3 cellular contexts compared by ENCODE assay signal in the genomic region with DNA sequence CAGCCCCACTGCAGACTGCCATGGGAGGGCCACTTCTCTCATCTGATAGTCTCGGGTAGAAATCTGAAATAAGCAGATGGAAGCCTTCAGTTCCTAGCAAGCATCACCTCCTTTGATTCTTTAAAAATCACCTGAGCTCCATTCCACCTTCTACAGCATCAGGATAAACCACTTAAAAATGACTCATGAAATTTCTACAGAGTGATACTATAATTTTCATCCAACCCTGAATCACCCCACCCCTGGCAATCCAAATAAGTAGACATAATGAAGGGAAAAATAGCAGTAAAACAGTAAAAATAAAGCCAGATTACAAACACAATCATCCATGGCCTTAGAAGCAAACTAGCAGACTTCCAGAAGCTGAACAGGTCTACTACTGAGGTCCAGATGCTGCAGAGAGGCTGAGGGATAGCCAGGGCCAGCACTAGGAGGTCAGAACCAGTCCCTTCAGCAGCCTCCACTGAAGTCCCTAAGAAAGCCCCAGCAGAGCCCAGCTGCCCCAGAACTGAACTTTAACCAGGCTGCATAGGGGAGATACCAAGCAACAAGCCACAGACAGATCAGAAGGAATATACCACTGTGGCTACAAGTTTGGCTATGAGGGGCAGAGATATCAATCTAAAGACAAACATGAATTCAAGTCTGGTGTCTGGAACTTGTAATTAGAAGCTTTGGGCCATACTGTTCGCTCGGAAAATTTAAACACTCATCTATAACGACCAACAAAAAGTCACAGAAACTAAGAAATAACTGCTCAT.
TF ChIP-seq lines count a peak whose summit lies in the region.

No MANE protein-coding gene starts in this region.

TF ChIP-seq in A549, 52 proteins besides CTCF, POLR2A, EP300 and RAD21:
- TF ChIP-seq CBX2 (IDR thresholded peaks at IDR 0.05; ENCODE audit: borderline replicate concordance, low read depth) = no peak
- TF ChIP-seq TFCP2L1 (CRISPR knock-in tag; IDR thresholded peaks at IDR 0.05) = no peak
- TF ChIP-seq, protein P1, sequence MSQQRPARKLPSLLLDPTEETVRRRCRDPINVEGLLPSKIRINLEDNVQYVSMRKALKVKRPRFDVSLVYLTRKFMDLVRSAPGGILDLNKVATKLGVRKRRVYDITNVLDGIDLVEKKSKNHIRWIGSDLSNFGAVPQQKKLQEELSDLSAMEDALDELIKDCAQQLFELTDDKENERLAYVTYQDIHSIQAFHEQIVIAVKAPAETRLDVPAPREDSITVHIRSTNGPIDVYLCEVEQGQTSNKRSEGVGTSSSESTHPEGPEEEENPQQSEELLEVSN (IDR thresholded peaks at IDR 0.05; ENCODE audit: borderline replicate concordance, low read depth) = no peak
- no peak for TF ChIP-seq ZSCAN20 (CRISPR knock-in tag; IDR thresholded peaks at IDR 0.05)
- TF ChIP-seq, protein P2, sequence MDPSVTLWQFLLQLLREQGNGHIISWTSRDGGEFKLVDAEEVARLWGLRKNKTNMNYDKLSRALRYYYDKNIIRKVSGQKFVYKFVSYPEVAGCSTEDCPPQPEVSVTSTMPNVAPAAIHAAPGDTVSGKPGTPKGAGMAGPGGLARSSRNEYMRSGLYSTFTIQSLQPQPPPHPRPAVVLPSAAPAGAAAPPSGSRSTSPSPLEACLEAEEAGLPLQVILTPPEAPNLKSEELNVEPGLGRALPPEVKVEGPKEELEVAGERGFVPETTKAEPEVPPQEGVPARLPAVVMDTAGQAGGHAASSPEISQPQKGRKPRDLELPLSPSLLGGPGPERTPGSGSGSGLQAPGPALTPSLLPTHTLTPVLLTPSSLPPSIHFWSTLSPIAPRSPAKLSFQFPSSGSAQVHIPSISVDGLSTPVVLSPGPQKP (IDR thresholded peaks at IDR 0.05; ENCODE audit: low read depth, low read length) = no peak
- TF ChIP-seq POLR2AphosphoS2 (conservative IDR thresholded peaks at IDR 0.05; ENCODE audit: low read length) = no peak
- TF ChIP-seq, protein P3, sequence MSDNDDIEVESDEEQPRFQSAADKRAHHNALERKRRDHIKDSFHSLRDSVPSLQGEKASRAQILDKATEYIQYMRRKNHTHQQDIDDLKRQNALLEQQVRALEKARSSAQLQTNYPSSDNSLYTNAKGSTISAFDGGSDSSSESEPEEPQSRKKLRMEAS (IDR thresholded peaks at IDR 0.05) = no peak
- no peak for TF ChIP-seq NPAS2 (CRISPR knock-in tag; IDR thresholded peaks at IDR 0.05; ENCODE audit: borderline replicate concordance)
- TF ChIP-seq, protein P4, sequence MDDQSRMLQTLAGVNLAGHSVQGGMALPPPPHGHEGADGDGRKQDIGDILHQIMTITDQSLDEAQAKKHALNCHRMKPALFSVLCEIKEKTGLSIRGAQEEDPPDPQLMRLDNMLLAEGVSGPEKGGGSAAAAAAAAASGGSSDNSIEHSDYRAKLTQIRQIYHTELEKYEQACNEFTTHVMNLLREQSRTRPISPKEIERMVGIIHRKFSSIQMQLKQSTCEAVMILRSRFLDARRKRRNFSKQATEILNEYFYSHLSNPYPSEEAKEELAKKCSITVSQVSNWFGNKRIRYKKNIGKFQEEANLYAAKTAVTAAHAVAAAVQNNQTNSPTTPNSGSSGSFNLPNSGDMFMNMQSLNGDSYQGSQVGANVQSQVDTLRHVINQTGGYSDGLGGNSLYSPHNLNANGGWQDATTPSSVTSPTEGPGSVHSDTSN (IDR thresholded peaks at IDR 0.05) = no peak

TF ChIP-seq in GM23338, 12 proteins besides CTCF, POLR2A, EP300 and RAD21 (continues in another document):
- TF ChIP-seq, protein P5, sequence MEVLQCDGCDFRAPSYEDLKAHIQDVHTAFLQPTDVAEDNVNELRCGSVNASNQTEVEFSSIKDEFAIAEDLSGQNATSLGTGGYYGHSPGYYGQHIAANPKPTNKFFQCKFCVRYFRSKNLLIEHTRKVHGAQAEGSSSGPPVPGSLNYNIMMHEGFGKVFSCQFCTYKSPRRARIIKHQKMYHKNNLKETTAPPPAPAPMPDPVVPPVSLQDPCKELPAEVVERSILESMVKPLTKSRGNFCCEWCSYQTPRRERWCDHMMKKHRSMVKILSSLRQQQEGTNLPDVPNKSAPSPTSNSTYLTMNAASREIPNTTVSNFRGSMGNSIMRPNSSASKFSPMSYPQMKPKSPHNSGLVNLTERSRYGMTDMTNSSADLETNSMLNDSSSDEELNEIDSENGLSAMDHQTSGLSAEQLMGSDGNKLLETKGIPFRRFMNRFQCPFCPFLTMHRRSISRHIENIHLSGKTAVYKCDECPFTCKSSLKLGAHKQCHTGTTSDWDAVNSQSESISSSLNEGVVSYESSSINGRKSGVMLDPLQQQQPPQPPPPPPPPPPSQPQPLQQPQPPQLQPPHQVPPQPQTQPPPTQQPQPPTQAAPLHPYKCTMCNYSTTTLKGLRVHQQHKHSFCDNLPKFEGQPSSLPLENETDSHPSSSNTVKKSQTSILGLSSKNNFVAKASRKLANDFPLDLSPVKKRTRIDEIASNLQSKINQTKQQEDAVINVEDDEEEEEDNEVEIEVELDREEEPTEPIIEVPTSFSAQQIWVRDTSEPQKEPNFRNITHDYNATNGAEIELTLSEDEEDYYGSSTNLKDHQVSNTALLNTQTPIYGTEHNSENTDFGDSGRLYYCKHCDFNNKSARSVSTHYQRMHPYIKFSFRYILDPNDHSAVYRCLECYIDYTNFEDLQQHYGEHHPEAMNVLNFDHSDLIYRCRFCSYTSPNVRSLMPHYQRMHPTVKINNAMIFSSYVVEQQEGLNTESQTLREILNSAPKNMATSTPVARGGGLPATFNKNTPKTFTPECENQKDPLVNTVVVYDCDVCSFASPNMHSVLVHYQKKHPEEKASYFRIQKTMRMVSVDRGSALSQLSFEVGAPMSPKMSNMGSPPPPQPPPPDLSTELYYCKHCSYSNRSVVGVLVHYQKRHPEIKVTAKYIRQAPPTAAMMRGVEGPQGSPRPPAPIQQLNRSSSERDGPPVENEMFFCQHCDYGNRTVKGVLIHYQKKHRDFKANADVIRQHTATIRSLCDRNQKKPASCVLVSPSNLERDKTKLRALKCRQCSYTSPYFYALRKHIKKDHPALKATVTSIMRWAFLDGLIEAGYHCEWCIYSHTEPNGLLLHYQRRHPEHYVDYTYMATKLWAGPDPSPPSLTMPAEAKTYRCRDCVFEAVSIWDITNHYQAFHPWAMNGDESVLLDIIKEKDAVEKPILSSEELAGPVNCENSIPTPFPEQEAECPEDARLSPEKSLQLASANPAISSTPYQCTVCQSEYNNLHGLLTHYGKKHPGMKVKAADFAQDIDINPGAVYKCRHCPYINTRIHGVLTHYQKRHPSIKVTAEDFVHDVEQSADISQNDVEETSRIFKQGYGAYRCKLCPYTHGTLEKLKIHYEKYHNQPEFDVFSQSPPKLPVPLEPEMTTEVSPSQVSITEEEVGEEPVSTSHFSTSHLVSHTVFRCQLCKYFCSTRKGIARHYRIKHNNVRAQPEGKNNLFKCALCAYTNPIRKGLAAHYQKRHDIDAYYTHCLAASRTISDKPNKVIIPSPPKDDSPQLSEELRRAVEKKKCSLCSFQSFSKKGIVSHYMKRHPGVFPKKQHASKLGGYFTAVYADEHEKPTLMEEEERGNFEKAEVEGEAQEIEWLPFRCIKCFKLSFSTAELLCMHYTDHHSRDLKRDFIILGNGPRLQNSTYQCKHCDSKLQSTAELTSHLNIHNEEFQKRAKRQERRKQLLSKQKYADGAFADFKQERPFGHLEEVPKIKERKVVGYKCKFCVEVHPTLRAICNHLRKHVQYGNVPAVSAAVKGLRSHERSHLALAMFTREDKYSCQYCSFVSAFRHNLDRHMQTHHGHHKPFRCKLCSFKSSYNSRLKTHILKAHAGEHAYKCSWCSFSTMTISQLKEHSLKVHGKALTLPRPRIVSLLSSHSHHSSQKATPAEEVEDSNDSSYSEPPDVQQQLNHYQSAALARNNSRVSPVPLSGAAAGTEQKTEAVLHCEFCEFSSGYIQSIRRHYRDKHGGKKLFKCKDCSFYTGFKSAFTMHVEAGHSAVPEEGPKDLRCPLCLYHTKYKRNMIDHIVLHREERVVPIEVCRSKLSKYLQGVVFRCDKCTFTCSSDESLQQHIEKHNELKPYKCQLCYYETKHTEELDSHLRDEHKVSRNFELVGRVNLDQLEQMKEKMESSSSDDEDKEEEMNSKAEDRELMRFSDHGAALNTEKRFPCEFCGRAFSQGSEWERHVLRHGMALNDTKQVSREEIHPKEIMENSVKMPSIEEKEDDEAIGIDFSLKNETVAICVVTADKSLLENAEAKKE (CRISPR knock-in tag; IDR thresholded peaks at IDR 0.05) = no peak
- TF ChIP-seq, protein P6, sequence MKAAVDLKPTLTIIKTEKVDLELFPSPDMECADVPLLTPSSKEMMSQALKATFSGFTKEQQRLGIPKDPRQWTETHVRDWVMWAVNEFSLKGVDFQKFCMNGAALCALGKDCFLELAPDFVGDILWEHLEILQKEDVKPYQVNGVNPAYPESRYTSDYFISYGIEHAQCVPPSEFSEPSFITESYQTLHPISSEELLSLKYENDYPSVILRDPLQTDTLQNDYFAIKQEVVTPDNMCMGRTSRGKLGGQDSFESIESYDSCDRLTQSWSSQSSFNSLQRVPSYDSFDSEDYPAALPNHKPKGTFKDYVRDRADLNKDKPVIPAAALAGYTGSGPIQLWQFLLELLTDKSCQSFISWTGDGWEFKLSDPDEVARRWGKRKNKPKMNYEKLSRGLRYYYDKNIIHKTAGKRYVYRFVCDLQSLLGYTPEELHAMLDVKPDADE (IDR thresholded peaks at IDR 0.05) = no peak
- TF ChIP-seq STAT1 (IDR thresholded peaks at IDR 0.05; ENCODE audit: unreplicated experiment) (no peak), EZH2phosphoT487 (IDR thresholded peaks at IDR 0.05; ENCODE audit: unreplicated experiment) (no peak)

TF ChIP-seq in HepG2, 621 proteins besides CTCF, POLR2A, EP300 and RAD21:
- TF ChIP-seq, protein P7, sequence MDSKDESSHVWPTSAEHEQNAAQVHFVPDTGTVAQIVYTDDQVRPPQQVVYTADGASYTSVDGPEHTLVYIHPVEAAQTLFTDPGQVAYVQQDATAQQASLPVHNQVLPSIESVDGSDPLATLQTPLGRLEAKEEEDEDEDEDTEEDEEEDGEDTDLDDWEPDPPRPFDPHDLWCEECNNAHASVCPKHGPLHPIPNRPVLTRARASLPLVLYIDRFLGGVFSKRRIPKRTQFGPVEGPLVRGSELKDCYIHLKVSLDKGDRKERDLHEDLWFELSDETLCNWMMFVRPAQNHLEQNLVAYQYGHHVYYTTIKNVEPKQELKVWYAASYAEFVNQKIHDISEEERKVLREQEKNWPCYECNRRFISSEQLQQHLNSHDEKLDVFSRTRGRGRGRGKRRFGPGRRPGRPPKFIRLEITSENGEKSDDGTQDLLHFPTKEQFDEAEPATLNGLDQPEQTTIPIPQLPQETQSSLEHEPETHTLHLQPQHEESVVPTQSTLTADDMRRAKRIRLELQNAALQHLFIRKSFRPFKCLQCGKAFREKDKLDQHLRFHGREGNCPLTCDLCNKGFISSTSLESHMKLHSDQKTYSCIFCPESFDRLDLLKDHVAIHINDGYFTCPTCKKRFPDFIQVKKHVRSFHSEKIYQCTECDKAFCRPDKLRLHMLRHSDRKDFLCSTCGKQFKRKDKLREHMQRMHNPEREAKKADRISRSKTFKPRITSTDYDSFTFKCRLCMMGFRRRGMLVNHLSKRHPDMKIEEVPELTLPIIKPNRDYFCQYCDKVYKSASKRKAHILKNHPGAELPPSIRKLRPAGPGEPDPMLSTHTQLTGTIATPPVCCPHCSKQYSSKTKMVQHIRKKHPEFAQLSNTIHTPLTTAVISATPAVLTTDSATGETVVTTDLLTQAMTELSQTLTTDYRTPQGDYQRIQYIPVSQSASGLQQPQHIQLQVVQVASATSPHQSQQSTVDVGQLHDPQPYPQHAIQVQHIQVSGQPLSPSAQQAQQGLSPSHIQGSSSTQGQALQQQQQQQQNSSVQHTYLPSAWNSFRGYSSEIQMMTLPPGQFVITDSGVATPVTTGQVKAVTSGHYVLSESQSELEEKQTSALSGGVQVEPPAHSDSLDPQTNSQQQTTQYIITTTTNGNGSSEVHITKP (CRISPR knock-in tag; IDR thresholded peaks at IDR 0.05; ENCODE audit: low read depth) = peak; percentile 81
- TF ChIP-seq, protein P8, sequence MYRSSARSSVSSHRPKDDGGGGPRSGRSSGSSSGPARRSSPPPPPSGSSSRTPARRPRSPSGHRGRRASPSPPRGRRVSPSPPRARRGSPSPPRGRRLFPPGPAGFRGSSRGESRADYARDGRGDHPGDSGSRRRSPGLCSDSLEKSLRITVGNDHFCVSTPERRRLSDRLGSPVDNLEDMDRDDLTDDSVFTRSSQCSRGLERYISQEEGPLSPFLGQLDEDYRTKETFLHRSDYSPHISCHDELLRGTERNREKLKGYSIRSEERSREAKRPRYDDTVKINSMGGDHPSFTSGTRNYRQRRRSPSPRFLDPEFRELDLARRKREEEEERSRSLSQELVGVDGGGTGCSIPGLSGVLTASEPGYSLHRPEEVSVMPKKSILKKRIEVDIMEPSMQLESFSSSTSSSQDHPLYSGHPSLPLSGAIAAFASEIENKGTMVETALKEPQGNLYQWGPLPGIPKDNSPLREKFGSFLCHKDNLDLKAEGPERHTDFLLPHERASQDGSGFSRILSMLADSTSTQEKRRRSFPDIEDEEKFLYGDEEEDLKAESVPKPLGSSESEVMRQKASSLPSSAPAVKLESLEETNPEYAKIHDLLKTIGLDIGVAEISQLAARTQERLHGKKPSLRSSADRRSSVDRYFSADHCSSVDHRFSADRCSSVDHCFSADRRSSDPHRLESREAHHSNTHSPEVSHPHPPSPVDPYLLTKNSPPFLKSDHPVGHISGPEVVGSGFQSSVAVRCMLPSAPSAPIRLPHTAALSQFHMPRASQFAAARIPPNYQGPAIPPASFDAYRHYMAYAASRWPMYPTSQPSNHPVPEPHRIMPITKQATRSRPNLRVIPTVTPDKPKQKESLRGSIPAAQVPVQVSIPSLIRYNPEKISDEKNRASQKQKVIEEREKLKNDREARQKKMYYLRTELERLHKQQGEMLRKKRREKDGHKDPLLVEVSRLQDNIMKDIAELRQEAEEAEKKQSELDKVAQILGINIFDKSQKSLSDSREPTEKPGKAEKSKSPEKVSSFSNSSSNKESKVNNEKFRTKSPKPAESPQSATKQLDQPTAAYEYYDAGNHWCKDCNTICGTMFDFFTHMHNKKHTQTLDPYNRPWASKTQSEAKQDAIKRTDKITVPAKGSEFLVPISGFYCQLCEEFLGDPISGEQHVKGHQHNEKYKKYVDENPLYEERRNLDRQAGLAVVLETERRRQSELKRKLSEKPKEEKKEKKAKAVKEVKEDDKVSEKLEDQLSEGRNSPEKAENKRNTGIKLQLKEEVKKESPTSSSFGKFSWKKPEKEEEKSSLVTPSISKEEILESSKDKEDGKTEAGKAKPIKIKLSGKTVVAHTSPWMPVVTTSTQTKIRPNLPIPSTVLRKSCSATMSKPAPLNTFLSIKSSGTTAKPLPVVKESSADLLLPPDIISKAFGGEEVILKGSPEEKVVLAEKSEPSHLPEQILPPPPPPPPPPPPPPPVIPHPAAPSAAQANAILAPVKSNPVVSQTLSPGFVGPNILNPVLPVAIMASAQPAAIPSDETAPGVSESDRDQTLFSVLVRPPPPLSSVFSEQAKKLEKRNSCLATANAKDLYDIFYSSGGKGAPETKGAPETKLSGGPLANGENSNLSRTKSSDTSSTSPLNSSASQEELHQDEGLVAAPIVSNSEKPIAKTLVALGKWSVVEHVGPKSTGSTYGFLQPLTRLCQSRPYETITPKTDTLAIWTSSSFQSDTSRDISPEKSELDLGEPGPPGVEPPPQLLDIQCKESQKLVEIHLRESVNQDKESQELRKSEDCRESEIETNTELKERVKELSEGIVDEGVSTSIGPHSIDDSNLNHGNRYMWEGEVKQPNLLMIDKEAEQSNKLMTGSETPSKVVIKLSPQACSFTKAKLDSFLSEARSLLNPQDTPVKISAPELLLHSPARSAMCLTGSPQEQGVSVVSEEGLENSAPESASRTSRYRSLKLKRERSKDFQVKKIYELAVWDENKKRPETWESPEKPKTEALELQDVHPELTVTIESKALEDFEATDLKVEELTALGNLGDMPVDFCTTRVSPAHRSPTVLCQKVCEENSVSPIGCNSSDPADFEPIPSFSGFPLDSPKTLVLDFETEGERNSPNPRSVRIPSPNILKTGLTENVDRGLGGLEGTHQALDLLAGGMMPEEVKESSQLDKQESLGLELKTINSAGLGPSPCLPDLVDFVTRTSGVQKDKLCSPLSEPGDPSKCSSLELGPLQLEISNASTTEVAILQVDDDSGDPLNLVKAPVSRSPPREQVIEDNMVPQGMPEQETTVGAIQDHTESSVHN (CRISPR knock-in tag; IDR thresholded peaks at IDR 0.05) = no peak
